In genomic region chr7:2353650-2354172, GRCh38 we compare ENCODE assay signal across 8 cellular contexts. TPM values are rescaled to one million over a fixed set of nuclear protein-coding genes. Genes with fewer than 3 reads are reported as not detected.
A peak's percentile ranks its signal among the peaks of the same experiment; 100 is the strongest.
DNase-seq lines count a peak whose midpoint lies in the region; ATAC-seq and TF ChIP-seq lines count a peak whose summit lies in the region.

No MANE protein-coding gene starts in this region.

- H3K27me3 ChIP-seq in CD4-positive, alpha-beta T cell (ENCODE audit: control insufficient read depth, insufficient read depth, low read length): no peaks in the 10 kb centered on the region
- H3K27me3 ChIP-seq in esophagus muscularis mucosa: no peaks in the 10 kb centered on the region
- no peaks in the 10 kb centered on the region for H3K27me3 ChIP-seq in naive thymus-derived CD4-positive, alpha-beta T cell (ENCODE audit: control insufficient read depth in 2 of 2, insufficient read depth in 2 of 2, low read length in 2 of 2)

- DNase-seq in CD4-positive, alpha-beta T cell: peak in 9 of 10 experiments; percentile 84 to 91 (median 87)
- DNase-seq in GM19238 (ENCODE audit: insufficient read length, low spot score) (peak; percentile 96), NCI-H82 (lab: John Stamatoyannopoulos, UW) (peak; percentile 89), activated T-cell treated with anti-CD3 and anti-CD28 coated beads for 48 hours (ENCODE audit: low read depth) (peak; percentile 88), esophagus muscularis mucosa (ENCODE audit: extremely low spot score) (peak; percentile 98)
- peak in 2 of 9 donors; percentile 85 to 87 for DNase-seq in naive thymus-derived CD4-positive, alpha-beta T cell
- DNase-seq in stimulated activated naive CD4-positive, alpha-beta T cell (lab: John Stamatoyannopoulos, UW): peak in 4 of 6 experiments; percentile 78 to 98 (median 91)

- H3K4me3 ChIP-seq in esophagus muscularis mucosa: peak overlapping the region; percentile 90 to 100 (median 96)
- H3K4me3 ChIP-seq in naive thymus-derived CD4-positive, alpha-beta T cell (ENCODE audit: low read length): peak overlapping the region; percentile 76

- peak overlapping the region; percentile 100 for H3K27ac Mint-ChIP-seq in CD4-positive, alpha-beta T cell
- H3K27ac Mint-ChIP-seq in naive thymus-derived CD4-positive, alpha-beta T cell: peak overlapping the region; percentile 98 to 100 (median 100)

- no peaks in the 10 kb centered on the region for H3K9me3 ChIP-seq in CD4-positive, alpha-beta T cell (ENCODE audit: control insufficient read depth, low read length)
- no peaks in the 10 kb centered on the region for H3K9me3 ChIP-seq in esophagus muscularis mucosa
- H3K9me3 ChIP-seq in naive thymus-derived CD4-positive, alpha-beta T cell (ENCODE audit: control insufficient read depth in 2 of 3, low read length in 3 of 3): no peaks in the 10 kb centered on the region

- peaks cover 31% of the 10 kb centered on the region for H3K4me1 Mint-ChIP-seq in CD4-positive, alpha-beta T cell (ENCODE audit: low read depth)
- H3K4me1 Mint-ChIP-seq in naive thymus-derived CD4-positive, alpha-beta T cell: peaks cover 12 to 41% (median 26%) of the 10 kb centered on the region in 7 donors

- peak overlapping the region; percentile 91 for H3K4me3 Mint-ChIP-seq in CD4-positive, alpha-beta T cell
- peak overlapping the region; percentile 88 to 100 (median 94) for H3K4me3 Mint-ChIP-seq in naive thymus-derived CD4-positive, alpha-beta T cell

- peak; percentile 65 for ATAC-seq in CD4-positive, alpha-beta T cell (ENCODE audit: poor library complexity)
- ATAC-seq in HG03432 (IDR thresholded peaks at IDR 0.05; ENCODE audit: unreplicated experiment): peak; percentile 60
- peak; percentile 81 for ATAC-seq in naive thymus-derived CD4-positive, alpha-beta T cell

- POLR2A ChIA-PET in CD4-positive, alpha-beta T cell (lab: Charles Lee): interaction anchor here (0.7 to 2.1 kb wide), 24 partner anchors 11 to 822 kb away, joined by 3 to 27 read pairs (median 5); partner anchors contain the start of genes CHST12, MAD1L1, MRM2 and NUDT1
- POLR2A ChIA-PET in naive thymus-derived CD4-positive, alpha-beta T cell (lab: Charles Lee): interaction anchor here (0.6 to 1.5 kb wide), 11 partner anchors 49 to 822 kb away, joined by 3 to 14 read pairs (median 5); partner anchors contain the start of genes MAD1L1, MRM2 and NUDT1

- no peaks in the 10 kb centered on the region for H3K9me3 Mint-ChIP-seq in CD4-positive, alpha-beta T cell
- H3K9me3 Mint-ChIP-seq in naive thymus-derived CD4-positive, alpha-beta T cell: no peaks in the 10 kb centered on the region

- no peaks in the 10 kb centered on the region for H3K27me3 Mint-ChIP-seq in CD4-positive, alpha-beta T cell
- peaks cover 0 to 3% (median 0%) of the 10 kb centered on the region in 5 donors for H3K27me3 Mint-ChIP-seq in naive thymus-derived CD4-positive, alpha-beta T cell

- peaks cover 22% of the 10 kb centered on the region for H3K36me3 Mint-ChIP-seq in CD4-positive, alpha-beta T cell (ENCODE audit: low read depth)
- peaks cover 3 to 5% (median 5%) of the 10 kb centered on the region in 5 donors for H3K36me3 Mint-ChIP-seq in naive thymus-derived CD4-positive, alpha-beta T cell

- H3K4me1 ChIP-seq in esophagus muscularis mucosa: peaks cover 26 to 45% (median 45%) of the 10 kb centered on the region in 4 donors
- peaks cover 25 to 32% of the 10 kb centered on the region in 2 donors for H3K4me1 ChIP-seq in naive thymus-derived CD4-positive, alpha-beta T cell (ENCODE audit: control insufficient read depth in 2 of 2, insufficient read depth in 2 of 2, low read length in 2 of 2)

- intact Hi-C loops in CD4-positive, alpha-beta T cell (cut with DNase I, micrococcal nuclease): loop anchor here (1.0 to 5.0 kb wide), 4 partner anchors 39 to 204 kb away; partner anchors contain the start of genes SNX8 (in 2 of the 2), BRAT1 (in 1 of the 2), CHST12 (in 1 of the 2) and IQCE (in 1 of the 2)
- intact Hi-C loops in esophagus muscularis mucosa (cut with DNase I): loop anchor here (5.0 kb wide), 2 partner anchors 41 to 106 kb away; partner anchors contain the start of gene SNX8
- intact Hi-C loops in naive thymus-derived CD4-positive, alpha-beta T cell (cut with micrococcal nuclease): loop anchor here (1.0 to 10.0 kb wide), 11 partner anchors 39 to 1539 kb away; partner anchors contain the start of genes BRAT1 (in 2 of the 2), CHST12 (in 2 of the 2), SNX8 (in 2 of the 2) and MAD1L1 (in 1 of the 2)

- H3K36me3 ChIP-seq in esophagus muscularis mucosa: peaks cover 0 to 13% (median 6%) of the 10 kb centered on the region in 4 donors
- peaks cover 0 to 10% (median 0%) of the 10 kb centered on the region in 3 experiments for H3K36me3 ChIP-seq in naive thymus-derived CD4-positive, alpha-beta T cell (ENCODE audit: control insufficient read depth in 2 of 3, insufficient read depth in 3 of 3, low read length in 3 of 3)

- TF ChIP-seq CTCF in CD4-positive, alpha-beta T cell (IDR thresholded peaks at IDR 0.05): no peak
- TF ChIP-seq CTCF in esophagus muscularis mucosa (IDR thresholded peaks at IDR 0.05): peak in 1 of 3 experiments; percentile 6

- 16% methylated on average over 9 of the region's 33 CpGs for WGBS in esophagus muscularis mucosa

- CTCF ChIA-PET in CD4-positive, alpha-beta T cell (lab: Charles Lee): interaction anchor here (0.8 to 1.0 kb wide), 2 partner anchors 78 to 879 kb away, joined by 3 to 4 read pairs; no protein-coding TSS in a partner anchor
- CTCF ChIA-PET in naive thymus-derived CD4-positive, alpha-beta T cell (lab: Charles Lee): no interaction called here

- TF ChIP-seq POLR2A in esophagus muscularis mucosa (IDR thresholded peaks at IDR 0.05; ENCODE audit: low read depth): no peak

- H3K27ac ChIP-seq in CD4-positive, alpha-beta T cell (ENCODE audit: low read depth, low read length): peak overlapping the region; percentile 99
- H3K27ac ChIP-seq in esophagus muscularis mucosa (replicated peaks in 1 of 4): peak overlapping the region; percentile 93 to 98 (median 97)
- H3K27ac ChIP-seq in naive thymus-derived CD4-positive, alpha-beta T cell (ENCODE audit: low read depth, low read length): peak overlapping the region; percentile 97

- no peak for TF ChIP-seq EP300 in esophagus muscularis mucosa (IDR thresholded peaks at IDR 0.05)

RNA-seq across cellular contexts. Expression of gene EIF3B, which starts 0.9 kb away (rescaled TPM):
- total RNA-seq in CD4-positive, alpha-beta T cell: 100 to 1,000 TPM; 166 to 167 TPM
- 100 to 1,000 TPM; 105 to 155 (median 128) TPM for total RNA-seq in esophagus muscularis mucosa
- 100 to 1,000 TPM; 127 to 189 (median 158) TPM for total RNA-seq in naive thymus-derived CD4-positive, alpha-beta T cell
- polyA plus RNA-seq in naive thymus-derived CD4-positive, alpha-beta T cell: 100 to 1,000 TPM in 1 of 2 donors, 10 to 100 TPM in 1; 78.0 to 157 TPM

RNA-seq across cellular contexts. Expression of gene SNX8, which starts 39.5 kb away (rescaled TPM):
- 1 to 10 TPM; 4.2 to 4.5 TPM for total RNA-seq in CD4-positive, alpha-beta T cell
- total RNA-seq in esophagus muscularis mucosa: 1 to 10 TPM; 6.8 to 9.9 (median 8.7) TPM
- total RNA-seq in naive thymus-derived CD4-positive, alpha-beta T cell: 10 to 100 TPM in 2 of 5 experiments, 1 to 10 TPM in 3; 4.7 to 31.5 (median 9.4) TPM
- 10 to 100 TPM in 1 of 2 donors, 1 to 10 TPM in 1; 7.7 to 11.3 TPM for polyA plus RNA-seq in naive thymus-derived CD4-positive, alpha-beta T cell

RNA-seq across cellular contexts. Expression of gene CHST12, which starts 49.7 kb away (rescaled TPM):
- total RNA-seq in CD4-positive, alpha-beta T cell: 1 to 10 TPM; 6.6 to 8.6 TPM
- total RNA-seq in esophagus muscularis mucosa: 10 to 100 TPM in 2 of 4 donors, 1 to 10 TPM in 2; 6.6 to 24.0 (median 14.8) TPM
- total RNA-seq in naive thymus-derived CD4-positive, alpha-beta T cell: 10 to 100 TPM; 13.3 to 41.6 (median 24.3) TPM
- 10 to 100 TPM in 1 of 2 donors, 1 to 10 TPM in 1; 8.1 to 16.8 TPM for polyA plus RNA-seq in naive thymus-derived CD4-positive, alpha-beta T cell
